ENCODE assay signal across 12 cellular contexts in genomic region chr10:115948415-115948814, GRCh38.
DNase-seq lines count a peak whose midpoint lies in the region; ATAC-seq and TF ChIP-seq lines count a peak whose summit lies in the region.
"Had no signal": no experiment of that assay in that cellular context is flagged by ENCODE, and none has a peak within 500 bp of the region (broad histone marks: within the 10 kb centered on the region; RNA-seq: fewer than 3 reads in every experiment).

No MANE protein-coding gene starts in this region.

- H3K27me3 ChIP-seq in endodermal cell (ENCODE audit: control insufficient read depth, insufficient read depth, low read length, poor library complexity, severe bottlenecking), result no peaks in the 10 kb centered on the region

- DNase-seq in NAMALWA (ENCODE audit: low spot score), result peak; percentile 8
- DNase-seq in endodermal cell, result no peak
- DNase-seq in activated T-cell treated with anti-CD3 and anti-CD28 coated beads, Interleukin-2, amount 50 U/mL, for 24 hours, result no peak
- no peak for DNase-seq in coronary artery (ENCODE audit: low spot score)
- DNase-seq in T-helper 2 cell, result no peak
- DNase-seq: NCI-H446; retina; stimulated activated naive CD4-positive, alpha-beta T cell had no signal

- ATAC-seq in HG02763 (IDR thresholded peaks at IDR 0.05; ENCODE audit: unreplicated experiment), result no peak
- ATAC-seq: activated naive CD4-positive, alpha-beta T cell treated with anti-CD3 and anti-CD28 coated beads, Interleukin-2, amount 50 U/mL, for 72 hours had no signal

- peaks cover 29% of the 10 kb centered on the region for H3K4me1 Mint-ChIP-seq in endodermal cell
- peaks cover 28% of the 10 kb centered on the region for H3K4me1 Mint-ChIP-seq in nephron
- H3K4me1 Mint-ChIP-seq in activated T-cell treated with anti-CD3 and anti-CD28 coated beads, Interleukin-2, amount 50 U/mL, for 24 hours (ENCODE audit: low read depth), result no peaks in the 10 kb centered on the region

- H3K27ac ChIP-seq in C4-2B, result no peak overlapping the region
- H3K27ac ChIP-seq in endodermal cell (ENCODE audit: low read depth, low read length), result no peak overlapping the region
- H3K27ac ChIP-seq in coronary artery, result no peak overlapping the region

- WGBS in endodermal cell (ENCODE audit: insufficient coverage in 1 of 2, insufficient read length in 1 of 2), 2 experiments, result 64 to 86% methylated on average over 2 to 3 of the region's 3 CpGs

- H3K4me3 Mint-ChIP-seq in endodermal cell (no peak overlapping the region), nephron (no peak overlapping the region)
- no peak overlapping the region for H3K4me3 Mint-ChIP-seq in activated T-cell treated with anti-CD3 and anti-CD28 coated beads, Interleukin-2, amount 50 U/mL, for 24 hours

- H3K27ac Mint-ChIP-seq in endodermal cell (no peak overlapping the region), nephron (no peak overlapping the region)
- no peak overlapping the region for H3K27ac Mint-ChIP-seq in activated T-cell treated with anti-CD3 and anti-CD28 coated beads, Interleukin-2, amount 50 U/mL, for 24 hours
- H3K27ac Mint-ChIP-seq: activated naive CD4-positive, alpha-beta T cell treated with anti-CD3 and anti-CD28 coated beads, Interleukin-2, amount 50 U/mL, for 72 hours had no signal

- H3K36me3 ChIP-seq in endodermal cell (ENCODE audit: control insufficient read depth, insufficient read depth, low read length), result no peaks in the 10 kb centered on the region

- H3K27me3 Mint-ChIP-seq in endodermal cell (ENCODE audit: insufficient read depth) (no peaks in the 10 kb centered on the region), nephron (ENCODE audit: low read depth) (no peaks in the 10 kb centered on the region)
- H3K27me3 Mint-ChIP-seq in activated T-cell treated with anti-CD3 and anti-CD28 coated beads, Interleukin-2, amount 50 U/mL, for 24 hours, result no peaks in the 10 kb centered on the region

- no peaks in the 10 kb centered on the region for H3K4me1 ChIP-seq in endodermal cell (ENCODE audit: control insufficient read depth, insufficient read depth, low read length)

- H3K36me3 Mint-ChIP-seq in endodermal cell (ENCODE audit: low read depth), result no peaks in the 10 kb centered on the region
- H3K36me3 Mint-ChIP-seq in nephron (ENCODE audit: low read depth), result no peaks in the 10 kb centered on the region
- H3K36me3 Mint-ChIP-seq in activated T-cell treated with anti-CD3 and anti-CD28 coated beads, Interleukin-2, amount 50 U/mL, for 24 hours (ENCODE audit: low read depth), result no peaks in the 10 kb centered on the region
- H3K36me3 Mint-ChIP-seq: activated naive CD4-positive, alpha-beta T cell treated with anti-CD3 and anti-CD28 coated beads, Interleukin-2, amount 50 U/mL, for 72 hours had no signal

- peak; percentile 63 for TF ChIP-seq CTCF in C4-2B (conservative IDR thresholded peaks at IDR 0.05)
- TF ChIP-seq CTCF in endodermal cell (conservative IDR thresholded peaks at IDR 0.05), result peak; percentile 80
- peak; percentile 41 to 48 (median 46) for TF ChIP-seq CTCF in nephron (IDR thresholded peaks at IDR 0.05; ENCODE audit: unreplicated experiment in 3 of 3)
- no peak for TF ChIP-seq CTCF in coronary artery (IDR thresholded peaks at IDR 0.05)

- H3K9ac ChIP-seq in endodermal cell (ENCODE audit: extremely low read depth, low read length, poor library complexity, severe bottlenecking), result no peak overlapping the region

- H3K9me3 Mint-ChIP-seq in endodermal cell (no peaks in the 10 kb centered on the region), nephron (no peaks in the 10 kb centered on the region)
- H3K9me3 Mint-ChIP-seq in activated T-cell treated with anti-CD3 and anti-CD28 coated beads, Interleukin-2, amount 50 U/mL, for 24 hours, result no peaks in the 10 kb centered on the region

- H3K9me3 ChIP-seq in endodermal cell (ENCODE audit: control insufficient read depth, low read length), result no peaks in the 10 kb centered on the region

- H3K4me3 ChIP-seq in endodermal cell (ENCODE audit: low read length) (no peak overlapping the region), coronary artery (no peak overlapping the region)
